ENCODE assay signal across 8 cellular contexts in genomic region chr2:163191372-163191771, GRCh38.
DNase-seq lines count a peak whose midpoint lies in the region; ATAC-seq, FAIRE-seq and TF ChIP-seq lines count a peak whose summit lies in the region.

No MANE protein-coding gene starts in this region.

- H3K36me3 Mint-ChIP-seq in nephron progenitor cell (ENCODE audit: low read depth) = no peaks in the 10 kb centered on the region

- no peak overlapping the region for H3K9ac ChIP-seq in colonic mucosa (ENCODE audit: low read depth in 2 of 2, low read length in 2 of 2)

- H3K27me3 ChIP-seq in colonic mucosa = no peaks in the 10 kb centered on the region

- H3K27me3 Mint-ChIP-seq in nephron progenitor cell (ENCODE audit: low read depth, poor library complexity) = peaks cover 3% of the 10 kb centered on the region

- no peak for TF ChIP-seq POLR2A in GM12892 (IDR thresholded peaks at IDR 0.05; ENCODE audit: low read depth, low read length)

- TF ChIP-seq CTCF in colonic mucosa (IDR thresholded peaks at IDR 0.05) (peak; percentile 41), nephron progenitor cell (IDR thresholded peaks at IDR 0.05) (peak; percentile 67)

- peaks cover 8% of the 10 kb centered on the region for H3K9me3 Mint-ChIP-seq in nephron progenitor cell

- no peaks in the 10 kb centered on the region for H3K9me3 ChIP-seq in colonic mucosa

- peak; percentile 62 for ATAC-seq in GM21723 (IDR thresholded peaks at IDR 0.05; ENCODE audit: unreplicated experiment)
- no peak for ATAC-seq in HG03469 (IDR thresholded peaks at IDR 0.05; ENCODE audit: unreplicated experiment)

- no peak overlapping the region for H3K4me3 ChIP-seq in colonic mucosa

- no peak overlapping the region for H3K4me3 Mint-ChIP-seq in nephron progenitor cell

- H3K27ac Mint-ChIP-seq in nephron progenitor cell = no peak overlapping the region

- H3K27ac ChIP-seq in colonic mucosa = no peak overlapping the region

- H3K4me1 Mint-ChIP-seq in nephron progenitor cell = no peaks in the 10 kb centered on the region

- H3K36me3 ChIP-seq in colonic mucosa = no peaks in the 10 kb centered on the region

- H3K4me1 ChIP-seq in colonic mucosa = no peaks in the 10 kb centered on the region

- DNase-seq in DMS114 treated with DMSO at 0.1 percent for 48 hours (lab: John Stamatoyannopoulos, UW; ENCODE audit: unreplicated experiment) (peak; percentile 73), NCI-H2227 treated with DMSO at 0.1 percent for 48 hours (lab: John Stamatoyannopoulos, UW) (peak; percentile 26), colonic mucosa (no peak), nephron progenitor cell (peak; percentile 18), GM12892 (ENCODE audit: insufficient read length) (no peak), activated gamma-delta T cell (lab: John Stamatoyannopoulos, UW) (no peak)

- intact Hi-C loops in colonic mucosa (cut with DNase I) = no loop called here

- FAIRE-seq in GM12892 (lab: Jason Lieb, UNC) = no peak

Comparison
In these comparisons a context has a peak if more than half of its experiments do, and no peak if none do; other contexts are left out.
1. DNase-seq: peak in DMS114 treated with DMSO at 0.1 percent for 48 hours (single experiment), NCI-H2227 treated with DMSO at 0.1 percent for 48 hours (single experiment) and nephron progenitor cell (single experiment); none in colonic mucosa (single experiment), GM12892 (single experiment) and activated gamma-delta T cell (single experiment).